19 cellular contexts compared by ENCODE assay signal in the genomic region with DNA sequence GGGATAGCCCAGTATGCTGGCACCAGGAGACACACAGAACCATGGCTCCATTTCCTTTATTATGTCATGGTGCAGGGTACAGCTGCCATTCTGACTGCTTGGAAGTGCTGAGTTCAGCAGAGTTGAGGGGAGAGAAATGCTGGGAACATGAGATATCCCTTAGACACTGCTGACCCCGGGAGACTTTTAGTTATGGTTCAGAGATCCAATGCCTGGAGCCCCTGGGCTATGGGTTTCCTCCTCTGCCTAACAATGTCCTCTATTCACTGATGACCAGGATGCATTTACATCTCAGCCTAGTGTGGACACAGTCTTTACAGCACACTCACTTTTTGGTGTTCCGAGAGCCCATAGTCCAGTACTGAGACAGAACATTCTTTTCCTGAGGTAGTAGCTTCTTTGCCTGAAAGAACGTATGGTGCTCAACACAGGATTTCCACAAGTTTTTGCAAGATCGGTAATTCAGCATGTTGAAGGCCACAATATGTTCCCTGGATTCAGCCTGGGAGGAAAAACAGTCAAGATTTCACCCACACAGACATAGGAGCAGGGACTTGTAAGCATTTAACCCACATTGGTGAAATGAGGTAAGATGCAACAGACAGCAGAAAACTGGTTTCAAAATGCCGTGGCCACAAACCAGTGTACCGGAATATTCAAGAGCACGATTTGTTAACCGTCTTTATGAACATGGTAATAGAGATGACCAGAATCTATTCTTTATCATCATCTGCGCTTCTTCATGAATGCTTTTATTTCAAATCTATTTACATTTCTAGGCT.
"Had no signal": no experiment of that assay in that cellular context is flagged by ENCODE, and none has a peak within 500 bp of the region (broad histone marks: within the 10 kb centered on the region; RNA-seq: fewer than 3 reads in every experiment).

No MANE protein-coding gene starts in this region.

- H3K36me3 ChIP-seq: neutrophil had no signal

- H3K9me3 ChIP-seq: body of pancreas, colonic mucosa, esophagus squamous epithelium, lower lobe of right lung, neutrophil, tibial artery had no signal

- DNase-seq: activated CD4-positive, alpha-beta memory T cell treated with anti-CD3 and anti-CD28 coated beads, Interleukin-2, amount 10 ng/mL, durations not matched to agents 7 days and 5 days; activated CD4-positive, alpha-beta T cell treated with anti-CD3 and anti-CD28 coated beads for 4 hours; activated gamma-delta T cell; activated T-cell treated with anti-CD3 and anti-CD28 coated beads, Interleukin-2, amount 50 U/mL, for 24 hours; body of pancreas; central memory CD4-positive, alpha-beta T cell; colonic mucosa; effector CD4-positive, alpha-beta T cell; esophagus squamous epithelium; glutamatergic neuron; lower lobe of right lung; stimulated activated CD4-positive, alpha-beta T cell treated with anti-CD3 and anti-CD28 coated beads, Interleukin-2, amount 100 ng/mL, for 48 hours; tibial artery had no signal

- H3K27me3 Mint-ChIP-seq: stimulated activated memory B cell treated with anti-CD40 and anti-IgM and Interleukin-4, amounts not matched to agents 10 μg/mL and 1 μg/mL and 100 μg/mL, for 72 hours had no signal

- H3K9me3 Mint-ChIP-seq: activated CD4-positive, alpha-beta memory T cell treated with anti-CD3 and anti-CD28 coated beads, Interleukin-2, amount 10 ng/mL, durations not matched to agents 7 days and 5 days; activated naive CD4-positive, alpha-beta T cell treated with anti-CD3 and anti-CD28 coated beads, Interleukin-2, amount 50 U/mL, for 72 hours; activated T-cell treated with anti-CD3 and anti-CD28 coated beads, Interleukin-2, amount 50 U/mL, for 24 hours; mesothelial cell of epicardium; stimulated activated memory B cell treated with anti-CD40 and anti-IgM and Interleukin-4, amounts not matched to agents 10 μg/mL and 1 μg/mL and 100 μg/mL, for 72 hours; WTC11 had no signal

- H3K4me1 Mint-ChIP-seq: activated CD4-positive, alpha-beta memory T cell treated with anti-CD3 and anti-CD28 coated beads, Interleukin-2, amount 10 ng/mL, durations not matched to agents 7 days and 5 days; WTC11 had no signal

- H3K4me3 ChIP-seq: body of pancreas, colonic mucosa, esophagus squamous epithelium, lower lobe of right lung, tibial artery had no signal

- H3K27ac ChIP-seq: body of pancreas, colonic mucosa, esophagus squamous epithelium, lower lobe of right lung, neutrophil, parathyroid adenoma, tibial artery had no signal

- H3K27me3 ChIP-seq: body of pancreas, colonic mucosa, esophagus squamous epithelium, tibial artery had no signal

- H3K27ac Mint-ChIP-seq: activated CD4-positive, alpha-beta memory T cell treated with anti-CD3 and anti-CD28 coated beads, Interleukin-2, amount 10 ng/mL, durations not matched to agents 7 days and 5 days; activated naive CD4-positive, alpha-beta T cell treated with anti-CD3 and anti-CD28 coated beads, Interleukin-2, amount 50 U/mL, for 72 hours; activated T-cell treated with anti-CD3 and anti-CD28 coated beads, Interleukin-2, amount 50 U/mL, for 24 hours; mesothelial cell of epicardium; stimulated activated memory B cell treated with anti-CD40 and anti-IgM and Interleukin-4, amounts not matched to agents 10 μg/mL and 1 μg/mL and 100 μg/mL, for 72 hours; WTC11 had no signal

- H3K4me3 Mint-ChIP-seq: activated CD4-positive, alpha-beta memory T cell treated with anti-CD3 and anti-CD28 coated beads, Interleukin-2, amount 10 ng/mL, durations not matched to agents 7 days and 5 days; activated T-cell treated with anti-CD3 and anti-CD28 coated beads, Interleukin-2, amount 50 U/mL, for 24 hours; mesothelial cell of epicardium; stimulated activated memory B cell treated with anti-CD40 and anti-IgM and Interleukin-4, amounts not matched to agents 10 μg/mL and 1 μg/mL and 100 μg/mL, for 72 hours; WTC11 had no signal

- H3K36me3 Mint-ChIP-seq: activated naive CD4-positive, alpha-beta T cell treated with anti-CD3 and anti-CD28 coated beads, Interleukin-2, amount 50 U/mL, for 72 hours; stimulated activated memory B cell treated with anti-CD40 and anti-IgM and Interleukin-4, amounts not matched to agents 10 μg/mL and 1 μg/mL and 100 μg/mL, for 72 hours; WTC11 had no signal

- H3K4me1 ChIP-seq: body of pancreas, colonic mucosa, esophagus squamous epithelium, lower lobe of right lung, parathyroid adenoma, tibial artery had no signal
